1 cellular context compared by ENCODE assay signal in genomic region chr15:64333516-64333915, GRCh38.
TF ChIP-seq lines count a peak whose summit lies in the region.

No MANE protein-coding gene starts in this region.

TF ChIP-seq in K562, 482 proteins besides CTCF, POLR2A, EP300 and RAD21:
- no peak for TF ChIP-seq CUX1 (CRISPR knock-in tag; IDR thresholded peaks at IDR 0.05)
- TF ChIP-seq PREB (CRISPR knock-in tag; IDR thresholded peaks at IDR 0.05) = no peak
- no peak for TF ChIP-seq ZNF263 (CRISPR knock-in tag; IDR thresholded peaks at IDR 0.05; ENCODE audit: borderline replicate concordance)
- no peak for TF ChIP-seq RBBP5 (IDR thresholded peaks at IDR 0.05; ENCODE audit: borderline replicate concordance, insufficient read depth, low read length, poor library complexity, severe bottlenecking)
- TF ChIP-seq PTRF (tag; IDR thresholded peaks at IDR 0.05) = no peak
- no peak for TF ChIP-seq HDAC2 (IDR thresholded peaks at IDR 0.05)
- no peak for TF ChIP-seq RBM25 (IDR thresholded peaks at IDR 0.05; ENCODE audit: low read depth, low read length, severe bottlenecking)
- TF ChIP-seq SMAD4 (CRISPR knock-in tag; conservative IDR thresholded peaks at IDR 0.05) = no peak
